8 cellular contexts compared by ENCODE assay signal in genomic region chr4:56505269-56506109, GRCh38.
DNase-seq lines count a peak whose midpoint lies in the region; ATAC-seq and TF ChIP-seq lines count a peak whose summit lies in the region.

Gene ARL9, plus strand, starts transcription at chr4:56505791. Its CDS starts 72 bp downstream, at chr4:56505863.

- H3K9me3 ChIP-seq in mucosa of stomach (ENCODE audit: control insufficient read depth, low read length) = no peaks in the 10 kb centered on the region

- H3K9ac ChIP-seq in mucosa of stomach (ENCODE audit: low read length) = peak within 1 kb of the TSS; percentile 69

- H3K36me3 ChIP-seq in mucosa of stomach (ENCODE audit: control insufficient read depth, insufficient read depth, low read length) = no peaks in the 10 kb centered on the region

- peak within 1 kb of the TSS; percentile 50 for H3K4me3 ChIP-seq in epithelial cell of esophagus (ENCODE audit: low read length)
- H3K4me3 ChIP-seq in mucosa of stomach (ENCODE audit: low read length) = peak within 1 kb of the TSS; percentile 82

- peak; percentile 59 for ATAC-seq in GM19467 (IDR thresholded peaks at IDR 0.05; ENCODE audit: unreplicated experiment)
- ATAC-seq in GM21526 (IDR thresholded peaks at IDR 0.05; ENCODE audit: low FRiP score, unreplicated experiment) = no peak

- TF ChIP-seq CTCF in AG09319 (IDR thresholded peaks at IDR 0.05; ENCODE audit: low read depth, low read length) (no peak), epithelial cell of esophagus (IDR thresholded peaks at IDR 0.05; ENCODE audit: insufficient read depth, low read depth, low read length, missing control alignments) (no peak)

- H3K4me1 ChIP-seq in mucosa of stomach (ENCODE audit: control insufficient read depth, insufficient read depth, low read length) = peaks cover 14% of the 10 kb centered on the region

- H3K27me3 ChIP-seq in mucosa of stomach (ENCODE audit: control insufficient read depth, insufficient read depth, low read length) = no peaks in the 10 kb centered on the region

- DNase-seq in AG09319 (ENCODE audit: extremely low read depth, low read depth) (peak; percentile 22), NCI-H146 treated with DMSO at 0.1 percent for 48 hours (lab: John Stamatoyannopoulos, UW; ENCODE audit: unreplicated experiment) (peak; percentile 20), epithelial cell of esophagus (ENCODE audit: low read depth) (peak; percentile 64)
- peak; percentile 80 for DNase-seq in activated CD8-positive, alpha-beta memory T cell treated with anti-CD3 and anti-CD28 coated beads, Interleukin-2, amount 50 U/mL, for 48 hours
- peak; percentile 23 to 30 for DNase-seq in stimulated activated CD8-positive, alpha-beta memory T cell treated with anti-CD3 and anti-CD28 coated beads, Interleukin-2, amount 100 ng/mL, for 1 hour (ENCODE audit: low read depth in 2 of 2)

Comparison
In these comparisons a context has a peak if more than half of its experiments do, and no peak if none do; other contexts are left out.
1. DNase-seq: peak in every context shown above with its lines; median percentile 80 in activated CD8-positive, alpha-beta memory T cell treated with anti-CD3 and anti-CD28 coated beads, Interleukin-2, amount 50 U/mL, for 48 hours; 64 in epithelial cell of esophagus; 26 in stimulated activated CD8-positive, alpha-beta memory T cell treated with anti-CD3 and anti-CD28 coated beads, Interleukin-2, amount 100 ng/mL, for 1 hour; 22 in AG09319; 20 in NCI-H146 treated with DMSO at 0.1 percent for 48 hours.